In genomic region chr5:56409331-56410190, GRCh38 we compare ENCODE assay signal across 1 cellular context.
TF ChIP-seq lines count a peak whose summit lies in the region.

No MANE protein-coding gene starts in this region.

TF ChIP-seq in WTC11, 78 proteins besides CTCF, POLR2A, EP300 and RAD21 (continued from another document):
- no peak for TF ChIP-seq ATF3 (CRISPR knock-in tag; conservative IDR thresholded peaks at IDR 0.05)
- no peak for TF ChIP-seq E2F5 (CRISPR knock-in tag; IDR thresholded peaks at IDR 0.05)
- TF ChIP-seq ZNF121 (CRISPR knock-in tag; IDR thresholded peaks at IDR 0.05) = no peak
- TF ChIP-seq CDX4 (CRISPR knock-in tag; IDR thresholded peaks at IDR 0.05; ENCODE audit: borderline replicate concordance) = no peak
